In genomic region chr7:26328498-26329390, GRCh38 we compare ENCODE assay signal across 1 cellular context.
TF ChIP-seq lines count a peak whose summit lies in the region.

No MANE protein-coding gene starts in this region.

TF ChIP-seq in HCT116, 20 proteins besides CTCF, POLR2A, EP300 and RAD21 (continued from another document):
- TF ChIP-seq REST (IDR thresholded peaks at IDR 0.05; ENCODE audit: low read depth) (no peak), ZNF274 (IDR thresholded peaks at IDR 0.05; ENCODE audit: low read depth, low read length) (no peak), JUND (IDR thresholded peaks at IDR 0.05) (no peak), ZFX (IDR thresholded peaks at IDR 0.05) (no peak), TCF7L2 (IDR thresholded peaks at IDR 0.05; ENCODE audit: borderline replicate concordance, extremely low read depth, insufficient read depth, insufficient read length) (no peak), ELF1 (IDR thresholded peaks at IDR 0.05; ENCODE audit: borderline replicate concordance, low read depth) (no peak), SIN3A (IDR thresholded peaks at IDR 0.05; ENCODE audit: low read depth) (no peak), SP1 (IDR thresholded peaks at IDR 0.05; ENCODE audit: low read depth) (no peak)
